ENCODE assay signal across 21 cellular contexts in the genomic region with DNA sequence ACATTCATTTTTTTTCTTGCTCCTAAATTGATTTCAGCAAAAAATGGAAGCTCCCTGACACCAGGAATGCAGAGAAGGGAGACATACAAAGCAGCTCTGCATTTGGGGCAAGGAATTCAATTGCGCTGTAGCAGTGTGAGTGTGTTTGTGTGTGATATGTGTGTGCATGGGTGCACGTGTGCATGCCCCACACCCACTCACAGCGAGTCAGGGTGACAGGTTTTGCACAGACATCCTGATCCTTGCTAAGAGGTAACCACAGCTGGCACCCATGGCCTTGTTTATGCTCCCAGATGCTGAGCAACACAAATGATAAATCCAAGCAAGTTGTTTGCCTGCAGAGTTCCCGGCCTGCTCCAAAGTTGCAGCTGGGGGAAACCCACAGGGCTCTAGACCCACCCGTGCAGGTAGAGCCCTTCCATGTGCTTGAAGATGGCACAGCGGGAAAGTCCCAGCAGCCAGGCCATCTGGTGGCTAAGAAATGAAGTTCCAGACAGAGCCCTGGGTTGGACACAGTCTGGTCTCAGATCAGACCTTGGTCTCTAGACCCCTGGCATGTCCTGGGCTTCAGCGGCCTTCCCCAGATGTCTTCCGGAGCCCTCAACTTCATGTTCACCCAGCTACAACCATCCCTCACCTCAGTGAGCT. TPM values are rescaled to one million over a fixed set of nuclear protein-coding genes. Genes with fewer than 3 reads are reported as not detected.
DNase-seq lines count a peak whose midpoint lies in the region; ATAC-seq and TF ChIP-seq lines count a peak whose summit lies in the region.
"Had no signal": no experiment of that assay in that cellular context is flagged by ENCODE, and none has a peak within 500 bp of the region (broad histone marks: within the 10 kb centered on the region; RNA-seq: fewer than 3 reads in every experiment).

No MANE protein-coding gene starts in this region.

- H3K27ac ChIP-seq in esophagus muscularis mucosa (replicated peaks in 1 of 4) (peak overlapping the region; percentile 63 to 74 (median 64)), smooth muscle cell (ENCODE audit: low read depth) (no peak overlapping the region), prostate gland (no peak overlapping the region)
- H3K27ac ChIP-seq: 22Rv1, brain microvascular endothelial cell, left lung, ovary had no signal

- H3K4me3 ChIP-seq in esophagus muscularis mucosa, result no peak overlapping the region
- no peak overlapping the region for H3K4me3 ChIP-seq in smooth muscle cell
- no peak overlapping the region for H3K4me3 ChIP-seq in prostate gland
- H3K4me3 ChIP-seq: left lung, ovary, skin epidermis had no signal

- peak overlapping the region; percentile 43 for H3K4me2 ChIP-seq in smooth muscle cell

- no peaks in the 10 kb centered on the region for H3K9me3 ChIP-seq in esophagus muscularis mucosa
- H3K9me3 ChIP-seq in smooth muscle cell (replicated peaks; ENCODE audit: low read depth), result no peaks in the 10 kb centered on the region
- no peaks in the 10 kb centered on the region for H3K9me3 ChIP-seq in prostate gland
- H3K9me3 ChIP-seq: left lung, ovary had no signal

- H3K9ac ChIP-seq in smooth muscle cell (ENCODE audit: low read depth), result no peak overlapping the region

- intact Hi-C loops in esophagus muscularis mucosa (cut with DNase I) (no loop called here), prostate gland (cut with DNase I) (no loop called here)

- H3K27me3 ChIP-seq in esophagus muscularis mucosa, result no peaks in the 10 kb centered on the region
- H3K27me3 ChIP-seq in smooth muscle cell (ENCODE audit: low read depth), result no peaks in the 10 kb centered on the region
- no peaks in the 10 kb centered on the region for H3K27me3 ChIP-seq in prostate gland (replicated peaks; ENCODE audit: insufficient read depth)
- H3K27me3 ChIP-seq: brain microvascular endothelial cell, ovary had no signal

- H3K36me3 ChIP-seq in esophagus muscularis mucosa, result no peaks in the 10 kb centered on the region
- no peaks in the 10 kb centered on the region for H3K36me3 ChIP-seq in smooth muscle cell (ENCODE audit: low read depth)
- no peaks in the 10 kb centered on the region for H3K36me3 ChIP-seq in prostate gland
- H3K36me3 ChIP-seq: brain microvascular endothelial cell, left lung, ovary had no signal

- no peak overlapping the region for H2AFZ ChIP-seq in smooth muscle cell (ENCODE audit: low read depth)

- TF ChIP-seq EP300 in esophagus muscularis mucosa (IDR thresholded peaks at IDR 0.05), result no peak

- H3F3A ChIP-seq in smooth muscle cell (ENCODE audit: low read depth), result peaks cover 6% of the 10 kb centered on the region

- WGBS in esophagus muscularis mucosa, result 79% methylated on average over 6 of the region's 8 CpGs
- WGBS in smooth muscle cell (ENCODE audit: low lambda C conversion rate), result 84% methylated on average over 8 of the region's 8 CpGs
- WGBS in prostate gland, result 79% methylated on average over 8 of the region's 8 CpGs

- H4K20me1 ChIP-seq in smooth muscle cell (ENCODE audit: low read depth), result no peaks in the 10 kb centered on the region

- H3K4me1 ChIP-seq in esophagus muscularis mucosa, result peaks cover 3 to 40% (median 35%) of the 10 kb centered on the region in 4 donors
- H3K4me1 ChIP-seq in smooth muscle cell (ENCODE audit: low read depth), result peaks cover 13% of the 10 kb centered on the region
- no peaks in the 10 kb centered on the region for H3K4me1 ChIP-seq in prostate gland (replicated peaks)

- H3K79me2 ChIP-seq in smooth muscle cell (ENCODE audit: low read depth), result no peaks in the 10 kb centered on the region

- no peak for TF ChIP-seq POLR2A in esophagus muscularis mucosa (IDR thresholded peaks at IDR 0.05; ENCODE audit: low read depth)
- no peak for TF ChIP-seq POLR2A in prostate gland (IDR thresholded peaks at IDR 0.05)

- no peak for ATAC-seq in GM19324 (IDR thresholded peaks at IDR 0.05; ENCODE audit: low FRiP score, unreplicated experiment)
- ATAC-seq: left lung; stimulated activated effector memory CD8-positive, alpha-beta T cell treated with anti-CD3 and anti-CD28 coated beads, Interleukin-12 subunit alpha, Interleukin-12 subunit beta, amount 100 ng/mL, for 72 hours had no signal

- DNase-seq in DMS 273 (lab: John Stamatoyannopoulos, UW; ENCODE audit: unreplicated experiment) (peak; percentile 39), DMS 273 treated with DMSO at 0.1 percent for 48 hours (lab: John Stamatoyannopoulos, UW) (no peak), NCI-H2171 (lab: John Stamatoyannopoulos, UW) (peak; percentile 25), esophagus muscularis mucosa (ENCODE audit: extremely low spot score) (no peak), smooth muscle cell (lab: John Stamatoyannopoulos, UW; ENCODE audit: unreplicated experiment) (no peak), T-helper 1 cell (no peak), prostate gland (ENCODE audit: low spot score) (no peak)
- DNase-seq: activated CD4-positive, alpha-beta T cell treated with anti-CD3 and anti-CD28 coated beads, Interleukin-2, amount 10 ng/mL, durations not matched to agents 24 days and 14 days; brain microvascular endothelial cell; CD4-positive, alpha-beta memory T cell; GOT3; Kasumi-1; left lung; NCI-H1436; NCI-H446; T-helper 9 cell had no signal

- no peak for TF ChIP-seq CTCF in esophagus muscularis mucosa (IDR thresholded peaks at IDR 0.05)
- no peak for TF ChIP-seq CTCF in smooth muscle cell (IDR thresholded peaks at IDR 0.05; ENCODE audit: borderline replicate concordance, insufficient read depth, poor library complexity, severe bottlenecking)
- TF ChIP-seq CTCF in prostate gland (IDR thresholded peaks at IDR 0.05), result no peak

RNA-seq across cellular contexts. Expression of gene BDKRB2, which starts 25.8 kb away (rescaled TPM):
- total RNA-seq in esophagus muscularis mucosa (10 to 100 TPM in 2 of 4 donors, 1 to 10 TPM in 2; 5.8 to 16.1 (median 10.0) TPM), smooth muscle cell (12.2 and 16.9 TPM in 2 replicates), prostate gland (1 to 10 TPM in 1 of 2 donors, under 1 TPM in 1; 0.97 to 1.2 TPM)
- 10.4 and 16.6 TPM in 2 replicates for polyA plus RNA-seq in smooth muscle cell
- total RNA-seq: activated CD4-positive, alpha-beta T cell treated with anti-CD3 and anti-CD28 coated beads, Interleukin-2, amount 10 ng/mL, durations not matched to agents 24 days and 14 days; CD4-positive, alpha-beta memory T cell had no signal
- polyA plus RNA-seq: CD4-positive, alpha-beta memory T cell had no signal

Comparison
In these comparisons a context has a peak if more than half of its experiments do, and no peak if none do; other contexts are left out.
1. DNase-seq: peak in DMS 273 (single experiment) and NCI-H2171 (single experiment); none in DMS 273 treated with DMSO at 0.1 percent for 48 hours (single experiment), esophagus muscularis mucosa (single experiment), smooth muscle cell (single experiment), T-helper 1 cell (0 of 5) and prostate gland (single experiment).
2. H3K27ac ChIP-seq: peak in esophagus muscularis mucosa (4 of 4); none in smooth muscle cell (single experiment) and prostate gland (0 of 2).